In the genomic region with DNA sequence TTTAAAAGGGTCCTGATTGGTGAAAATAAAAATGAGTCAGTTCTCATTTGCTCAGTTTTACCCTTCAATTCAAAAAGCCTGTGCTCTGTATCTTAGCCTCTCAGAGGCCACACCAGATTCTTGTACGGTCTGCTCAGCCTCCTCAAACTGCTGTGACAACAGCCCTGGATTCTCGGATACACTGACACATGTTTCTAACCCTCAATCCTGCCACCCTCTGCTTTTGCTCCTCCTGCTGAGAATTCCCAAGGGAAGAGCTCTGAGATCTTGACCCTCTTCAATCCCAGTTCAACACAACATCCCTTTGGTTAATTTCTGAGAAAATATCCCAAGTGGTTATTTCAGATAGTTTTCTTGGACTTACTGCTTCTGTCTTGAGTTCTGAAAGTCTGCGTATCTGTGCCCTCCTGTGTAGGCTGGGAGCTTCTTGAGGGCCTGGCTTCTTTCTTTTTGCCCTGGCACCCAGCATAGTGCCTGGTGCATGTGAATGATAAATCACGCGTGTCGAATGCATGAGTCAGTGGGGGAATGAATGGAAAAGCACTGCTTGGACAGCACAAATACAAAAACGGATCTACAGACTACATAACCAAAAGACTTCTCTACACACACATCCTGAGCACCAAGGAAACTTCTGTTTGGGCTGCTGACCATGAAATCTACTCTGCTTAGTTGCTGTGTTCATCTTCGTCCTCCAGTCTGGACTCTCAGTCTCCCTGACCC, we compare ENCODE assay signal across 11 cellular contexts. TPM values are rescaled to one million over a fixed set of nuclear protein-coding genes. Genes with fewer than 3 reads are reported as not detected.
DNase-seq lines count a peak whose midpoint lies in the region; ATAC-seq and TF ChIP-seq lines count a peak whose summit lies in the region.
"Had no signal": no experiment of that assay in that cellular context is flagged by ENCODE, and none has a peak within 500 bp of the region (broad histone marks: within the 10 kb centered on the region; RNA-seq: fewer than 3 reads in every experiment).

No MANE protein-coding gene starts in this region.

- H3K9me3 Mint-ChIP-seq in chondrocyte (ENCODE audit: low read depth) = no peaks in the 10 kb centered on the region
- H3K9me3 Mint-ChIP-seq in stimulated activated naive B cell treated with anti-CD40 and anti-IgM and Interleukin-4, amounts not matched to agents 10 μg/mL and 1 μg/mL and 100 μg/mL, for 72 hours = peaks cover 0 to 3% of the 10 kb centered on the region in 2 donors
- H3K9me3 Mint-ChIP-seq: central memory CD8-positive, alpha-beta T cell; naive B cell had no signal

- H3K4me3 Mint-ChIP-seq in chondrocyte (ENCODE audit: unreplicated experiment) = no peak overlapping the region
- H3K4me3 Mint-ChIP-seq in stimulated activated naive B cell treated with anti-CD40 and anti-IgM and Interleukin-4, amounts not matched to agents 10 μg/mL and 1 μg/mL and 100 μg/mL, for 72 hours = no peak overlapping the region
- H3K4me3 Mint-ChIP-seq: central memory CD8-positive, alpha-beta T cell; naive B cell had no signal

- H3K4me1 ChIP-seq in Panc1 (ENCODE audit: control insufficient read depth, insufficient read depth, low read length) (peaks cover 18% of the 10 kb centered on the region), mucosa of rectum (ENCODE audit: control insufficient read depth in 2 of 2, insufficient read depth in 2 of 2, low read length in 2 of 2) (peaks cover 6 to 7% of the 10 kb centered on the region in 2 donors), tibial artery (peaks cover 6 to 88% (median 50%) of the 10 kb centered on the region in 4 donors)

- H3K27me3 ChIP-seq in Panc1 (ENCODE audit: control insufficient read depth, insufficient read depth, low read length) (no peaks in the 10 kb centered on the region), mucosa of rectum (ENCODE audit: control insufficient read depth in 2 of 2, insufficient read depth in 2 of 2, low read length in 2 of 2) (no peaks in the 10 kb centered on the region), tibial artery (no peaks in the 10 kb centered on the region)

- CTCF ChIA-PET in Panc1 (lab: Charles Lee) = interaction anchor here (0.5 kb wide), 1 partner anchor 60 kb away, joined by 8 read pairs; no protein-coding TSS in a partner anchor

- intact Hi-C loops in Panc1 (cut with micrococcal nuclease; ENCODE audit: unreplicated experiment) (no loop called here), tibial artery (cut with DNase I; ENCODE audit: low total_unique reads) (no loop called here)

- H3K27me3 Mint-ChIP-seq in chondrocyte (ENCODE audit: low read depth) = no peaks in the 10 kb centered on the region
- peaks cover 0 to 9% of the 10 kb centered on the region in 2 donors for H3K27me3 Mint-ChIP-seq in stimulated activated naive B cell treated with anti-CD40 and anti-IgM and Interleukin-4, amounts not matched to agents 10 μg/mL and 1 μg/mL and 100 μg/mL, for 72 hours

- in situ Hi-C loops in Panc1 (cut with HindIII; ENCODE audit: low pct_unique_long_range_greater_than_20kb, low sequenced_read_pairs) = no loop called here

- TF ChIP-seq CTCF in Panc1 (IDR thresholded peaks at IDR 0.05) (no peak), chondrocyte (IDR thresholded peaks at IDR 0.05) (no peak), tibial artery (IDR thresholded peaks at IDR 0.05) (no peak)

- peaks cover 60% of the 10 kb centered on the region for H3K4me1 Mint-ChIP-seq in chondrocyte (ENCODE audit: low read depth)
- peaks cover 0 to 4% of the 10 kb centered on the region in 2 donors for H3K4me1 Mint-ChIP-seq in stimulated activated naive B cell treated with anti-CD40 and anti-IgM and Interleukin-4, amounts not matched to agents 10 μg/mL and 1 μg/mL and 100 μg/mL, for 72 hours
- H3K4me1 Mint-ChIP-seq: central memory CD8-positive, alpha-beta T cell had no signal

- H3K9ac ChIP-seq in mucosa of rectum (ENCODE audit: low read depth in 1 of 2, low read length in 2 of 2) = no peak overlapping the region

- no peaks in the 10 kb centered on the region for H3K36me3 Mint-ChIP-seq in chondrocyte (ENCODE audit: low read depth)
- no peaks in the 10 kb centered on the region for H3K36me3 Mint-ChIP-seq in stimulated activated naive B cell treated with anti-CD40 and anti-IgM and Interleukin-4, amounts not matched to agents 10 μg/mL and 1 μg/mL and 100 μg/mL, for 72 hours
- H3K36me3 Mint-ChIP-seq: naive B cell had no signal

- H3K9me3 ChIP-seq in Panc1 (ENCODE audit: control insufficient read depth, insufficient read depth, low read depth, low read length) = no peaks in the 10 kb centered on the region
- no peaks in the 10 kb centered on the region for H3K9me3 ChIP-seq in mucosa of rectum (ENCODE audit: control insufficient read depth in 2 of 2, low read length in 2 of 2)
- H3K9me3 ChIP-seq in tibial artery = no peaks in the 10 kb centered on the region

- H3K36me3 ChIP-seq in Panc1 (ENCODE audit: control insufficient read depth, insufficient read depth, low read length) (no peaks in the 10 kb centered on the region), mucosa of rectum (ENCODE audit: control insufficient read depth in 2 of 2, insufficient read depth in 2 of 2, low read length in 2 of 2) (no peaks in the 10 kb centered on the region), tibial artery (no peaks in the 10 kb centered on the region)

- H3K27ac ChIP-seq in Panc1 (ENCODE audit: low read length) = peak overlapping the region; percentile 51; the same call in 1 of the 2 replicates
- peak overlapping the region; percentile 29 to 48 for H3K27ac ChIP-seq in mucosa of rectum (ENCODE audit: low read depth in 2 of 2, low read length in 2 of 2)
- peak overlapping the region; percentile 86 to 89 for H3K27ac ChIP-seq in tibial artery

- H3K4me3 ChIP-seq in Panc1 (ENCODE audit: low read depth in 2 of 2, low read length in 2 of 2) = no peak overlapping the region
- no peak overlapping the region for H3K4me3 ChIP-seq in mucosa of rectum (ENCODE audit: low read length in 2 of 2)
- H3K4me3 ChIP-seq in tibial artery = peak overlapping the region in 1 of 2 donors; percentile 3

- ATAC-seq in Panc1 = peak; percentile 44; the same call in 1 of the 2 replicates
- ATAC-seq in GM21423 (IDR thresholded peaks at IDR 0.05; ENCODE audit: unreplicated experiment) = no peak
- no peak for ATAC-seq in stimulated activated naive B cell treated with anti-CD40 and anti-IgM and Interleukin-4, amounts not matched to agents 10 μg/mL and 1 μg/mL and 100 μg/mL, for 72 hours (replicated peaks)

- DNase-seq in Panc1 (ENCODE audit: low read depth, low spot score) (no peak), chondrocyte (ENCODE audit: low spot score) (no peak), tibial artery (peak; percentile 50 to 84), iPS-NIHi7 (ENCODE audit: extremely low spot score) (no peak)
- DNase-seq in stimulated activated naive B cell treated with anti-CD40 and anti-IgM and Interleukin-4, amounts not matched to agents 10 μg/mL and 1 μg/mL and 100 μg/mL, for 72 hours = no peak
- DNase-seq: KG1, naive B cell, T-helper 1 cell had no signal

- POLR2A ChIA-PET in Panc1 (lab: Charles Lee) = interaction anchor here (0.7 kb wide), 1 partner anchor 335 kb away, joined by 9 read pairs; no protein-coding TSS in a partner anchor

- BruUV-seq in Panc1 (replicated peaks; lab: Mats Ljungman, UMichigan) = no TSS peak

- H3K27ac Mint-ChIP-seq in chondrocyte (ENCODE audit: unreplicated experiment) = peak overlapping the region; percentile 80
- no peak overlapping the region for H3K27ac Mint-ChIP-seq in stimulated activated naive B cell treated with anti-CD40 and anti-IgM and Interleukin-4, amounts not matched to agents 10 μg/mL and 1 μg/mL and 100 μg/mL, for 72 hours

RNA-seq across cellular contexts. Expression of gene IRF2BP2, which starts 24.5 kb away (rescaled TPM):
- total RNA-seq in Panc1 (2021; ENCODE audit: unreplicated experiment) (187 TPM), chondrocyte (67.9 to 74.4 TPM (median 70.5 TPM) in 3 replicates)
- 155 TPM for polyA plus RNA-seq in Panc1 (2012; ENCODE audit: insufficient read length)

Comparison
In these comparisons a context has a peak if more than half of its experiments do, and no peak if none do; other contexts are left out.
1. DNase-seq: peak in tibial artery (2 of 2); none in Panc1 (single experiment), chondrocyte (single experiment), iPS-NIHi7 (single experiment) and stimulated activated naive B cell treated with anti-CD40 and anti-IgM and Interleukin-4, amounts not matched to agents 10 μg/mL and 1 μg/mL and 100 μg/mL, for 72 hours (single experiment).
2. Peak in every context shown above with its lines, with median percentiles within 50 percentile points of each other: H3K27ac ChIP-seq.